ENCODE assay signal across 1 cellular context in the genomic region with DNA sequence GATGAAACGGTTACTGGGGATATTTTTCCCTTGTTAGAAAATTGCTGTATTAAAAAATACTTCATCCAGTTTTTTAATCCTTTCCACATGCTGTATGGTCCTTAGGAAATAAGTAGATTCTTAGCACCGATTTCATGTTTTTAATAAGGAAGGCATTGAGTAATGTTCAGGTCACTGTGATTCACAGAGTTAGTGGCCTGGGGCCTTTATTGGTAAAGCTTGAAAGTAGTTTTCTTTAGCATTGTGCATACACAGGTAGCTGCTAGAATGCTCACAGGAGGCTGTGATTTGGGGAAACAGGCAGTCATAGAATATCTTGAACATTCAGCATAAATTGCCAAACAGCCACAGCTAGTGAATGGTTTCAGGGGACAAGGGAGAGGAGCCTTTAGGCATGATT.
TF ChIP-seq lines count a peak whose summit lies in the region.

No MANE protein-coding gene starts in this region.

TF ChIP-seq in GM23338, 12 proteins besides CTCF, POLR2A, EP300 and RAD21 (continued from another document):
- no peak for TF ChIP-seq ZNF114 (CRISPR knock-in tag; IDR thresholded peaks at IDR 0.05)
TF ChIP-seq in GM23338: peak in this region for 0.
